In the genomic region with DNA sequence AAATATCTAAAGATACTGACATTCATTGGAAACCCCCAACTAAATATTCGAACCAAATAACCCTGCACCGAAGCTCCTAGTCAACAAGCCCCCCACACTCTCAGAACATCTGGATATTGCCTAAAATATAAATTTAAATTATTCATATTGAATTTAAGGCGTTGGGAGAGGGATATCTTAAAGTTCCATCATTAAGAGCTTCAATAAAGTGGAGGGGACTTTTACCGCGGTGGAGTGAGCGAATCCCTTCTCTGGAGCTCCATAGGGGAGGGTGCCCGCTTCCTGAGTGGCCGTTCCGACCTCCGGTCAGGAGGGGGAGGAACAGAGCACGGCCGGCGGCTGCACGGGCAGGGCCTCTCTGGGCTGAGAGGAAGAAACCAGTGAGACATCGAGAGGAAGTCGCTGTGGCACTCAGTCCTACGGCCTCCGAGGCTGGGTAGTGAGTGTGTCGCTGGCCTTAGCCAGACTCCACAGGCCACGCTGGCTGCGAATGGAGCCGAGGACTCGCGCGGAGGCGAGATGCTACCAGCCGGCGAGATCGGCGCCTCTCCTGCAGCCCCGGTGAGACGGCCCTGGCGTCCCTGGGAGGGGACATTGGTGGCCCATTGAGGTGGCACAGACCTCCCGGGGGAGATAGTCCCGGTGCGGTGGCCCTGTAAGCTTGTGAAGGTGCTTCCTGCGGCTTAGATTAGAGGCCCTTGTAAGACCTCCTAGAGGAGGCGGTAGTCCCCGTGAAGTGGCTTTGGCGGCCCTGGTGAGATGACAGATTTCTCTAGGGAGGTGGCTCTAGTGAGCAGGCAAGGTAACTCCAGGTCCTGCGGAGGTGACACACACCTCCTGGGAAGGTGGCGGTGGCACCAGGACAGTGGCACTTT, we compare ENCODE assay signal across 8 cellular contexts. TPM values are rescaled to one million over a fixed set of nuclear protein-coding genes. Genes with fewer than 3 reads are reported as not detected.
DNase-seq lines count a peak whose midpoint lies in the region; ATAC-seq and TF ChIP-seq lines count a peak whose summit lies in the region.

RINT1 (plus strand) TSS at position 405 of the 875 bp plus-strand sequence; CDS start at position 520, 115 bp downstream.

- ATAC-seq in HG03439 (IDR thresholded peaks at IDR 0.05; ENCODE audit: unreplicated experiment) (peak; percentile 98), left colon (peak; percentile 98)
- peak; percentile 94 for ATAC-seq in activated CD4-positive, alpha-beta T cell treated with anti-CD3 and anti-CD28 coated beads for 36 hours

- H3K36me3 Mint-ChIP-seq in activated CD4-positive, alpha-beta T cell treated with anti-CD3 and anti-CD28 coated beads for 36 hours (ENCODE audit: low read depth) = peaks cover 8% of the 10 kb centered on the region

- H3K9me3 Mint-ChIP-seq in activated CD4-positive, alpha-beta T cell treated with anti-CD3 and anti-CD28 coated beads for 36 hours (ENCODE audit: low read depth) = no peaks in the 10 kb centered on the region

- peak within 1 kb of the TSS; percentile 86 for H3K4me3 ChIP-seq in BJ (ENCODE audit: low read depth, low read length)

- H3K36me3 ChIP-seq in BJ (ENCODE audit: control insufficient read depth, insufficient read depth, low read length) = no peaks in the 10 kb centered on the region; the same call in 1 of the 2 replicates

- peak within 1 kb of the TSS; percentile 91 for H3K4me3 Mint-ChIP-seq in activated CD4-positive, alpha-beta T cell treated with anti-CD3 and anti-CD28 coated beads for 36 hours

- POLR2A ChIA-PET in BJ (lab: Charles Lee) = interaction anchor here (0.5 to 0.7 kb wide), 4 partner anchors 13 to 491 kb away, joined by 3 to 8 read pairs (median 4); no protein-coding TSS in a partner anchor
- POLR2A ChIA-PET in activated CD4-positive, alpha-beta T cell treated with anti-CD3 and anti-CD28 coated beads for 36 hours (lab: Charles Lee) = interaction anchor here (0.6 to 2.1 kb wide), 7 partner anchors 12 to 591 kb away, joined by 3 to 8 read pairs (median 5); no protein-coding TSS in a partner anchor

- CTCF ChIA-PET in BJ (lab: Yijun Ruan, JAX) = interaction anchor here (0.6 to 1.4 kb wide), 11 partner anchors 8 to 130 kb away, joined by 3 to 6 read pairs (median 3); no protein-coding TSS in a partner anchor
- CTCF ChIA-PET in activated CD4-positive, alpha-beta T cell treated with anti-CD3 and anti-CD28 coated beads for 36 hours (lab: Charles Lee) = interaction anchor here (0.5 to 2.2 kb wide), 20 partner anchors 9 to 608 kb away, joined by 3 to 10 read pairs (median 3); no protein-coding TSS in a partner anchor

- peak; percentile 99 for TF ChIP-seq POLR2A in GM19193 (IDR thresholded peaks at IDR 0.05; ENCODE audit: extremely low read depth, insufficient read depth, insufficient read length)

- intact Hi-C loops in activated CD4-positive, alpha-beta T cell treated with anti-CD3 and anti-CD28 coated beads for 36 hours (cut with DNase I, micrococcal nuclease) = loop anchor here (1.0 to 5.0 kb wide), 6 partner anchors 10 to 1325 kb away; partner anchors contain the start of genes PUS7 (in 2 of the 2), ORC5 (in 1 of the 2) and SRPK2 (in 1 of the 2)
- intact Hi-C loops in left colon (cut with DNase I, micrococcal nuclease) = no loop called here

- H3K27ac Mint-ChIP-seq in activated CD4-positive, alpha-beta T cell treated with anti-CD3 and anti-CD28 coated beads for 36 hours = peak within 1 kb of the TSS; percentile 91

- no peaks in the 10 kb centered on the region for H3K27me3 Mint-ChIP-seq in activated CD4-positive, alpha-beta T cell treated with anti-CD3 and anti-CD28 coated beads for 36 hours

- peak; percentile 46 for DNase-seq in BJ (ENCODE audit: low read depth)
- DNase-seq in NCI-H510A (lab: John Stamatoyannopoulos, UW) = peak; percentile 68
- DNase-seq in activated CD4-positive, alpha-beta T cell treated with anti-CD3 and anti-CD28 coated beads for 36 hours = peak; percentile 94
- peak; percentile 91 to 92 for DNase-seq in left colon
- DNase-seq in stimulated activated CD4-positive, alpha-beta T cell treated with anti-CD3 and anti-CD28 coated beads, Interleukin-1b, Interleukin-23, amount 100 ng/mL, for 48 hours = peak; percentile 91

- peaks cover 23% of the 10 kb centered on the region for H3K4me1 Mint-ChIP-seq in activated CD4-positive, alpha-beta T cell treated with anti-CD3 and anti-CD28 coated beads for 36 hours

- H3K27me3 ChIP-seq in BJ (ENCODE audit: control insufficient read depth, insufficient read depth, low read length) = no peaks in the 10 kb centered on the region

- H3K27ac ChIP-seq in cingulate gyrus (ENCODE audit: low read depth, low read length) = peak within 1 kb of the TSS; percentile 49

- TF ChIP-seq CTCF in BJ (IDR thresholded peaks at IDR 0.05; ENCODE audit: insufficient read depth, low read depth, low read length) = peak; percentile 85

RNA-seq across cellular contexts. Expression of gene RINT1, which starts in this region (rescaled TPM):
- 11.0 and 19.8 TPM in 2 replicates for polyA plus RNA-seq in BJ (2011; rRNA removed)
- polyA minus RNA-seq in BJ (2011; rRNA and poly(A)+ RNA removed) = 9.8 and 12.0 TPM in 2 replicates
- 10 to 100 TPM; 21.2 to 26.2 TPM for total RNA-seq in activated CD4-positive, alpha-beta T cell treated with anti-CD3 and anti-CD28 coated beads for 36 hours
- total RNA-seq in left colon = 10 to 100 TPM; 12.9 to 17.6 TPM

Comparison
In these comparisons a context has a peak if more than half of its experiments do, and no peak if none do; other contexts are left out.
1. Peak in every context shown above with its lines: DNase-seq, ATAC-seq, H3K4me3 ChIP-seq and H3K27ac ChIP-seq.
2. intact Hi-C loops: an anchor here in activated CD4-positive, alpha-beta T cell treated with anti-CD3 and anti-CD28 coated beads for 36 hours (1.0 to 5.0 kb wide); none called in left colon.